25 cellular contexts compared by ENCODE assay signal in the genomic region with DNA sequence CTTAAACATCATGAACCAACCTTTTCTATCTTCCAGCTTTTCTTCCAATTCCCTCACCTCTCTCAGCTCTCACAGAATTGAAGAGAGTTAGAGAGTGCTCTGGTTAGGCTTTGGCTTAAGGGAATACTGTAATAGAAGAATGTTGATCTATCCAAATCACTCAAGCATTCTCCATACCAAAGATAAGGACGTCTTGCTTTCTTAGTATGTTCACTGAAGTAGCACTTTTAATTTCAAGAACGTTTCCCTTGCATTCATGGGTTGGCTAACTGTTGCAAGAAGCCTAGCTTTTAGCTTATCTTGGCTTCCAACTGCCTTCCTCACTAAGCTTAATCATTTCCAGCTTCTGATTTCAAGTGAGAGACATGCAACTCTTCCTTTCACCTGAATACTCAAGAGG.
"Had no signal": no experiment of that assay in that cellular context is flagged by ENCODE, and none has a peak within 500 bp of the region (broad histone marks: within the 10 kb centered on the region; RNA-seq: fewer than 3 reads in every experiment).

No MANE protein-coding gene starts in this region.

- H3K27me3 ChIP-seq: heart left ventricle, stomach, testis, thyroid gland, transverse colon, uterus had no signal

- H3K27ac ChIP-seq: heart left ventricle, pancreas, prostate gland, skin epidermis, stomach, testis, thyroid gland, transverse colon, uterus had no signal

- H3K4me3 ChIP-seq: heart left ventricle, lung, pancreas, prostate gland, skin epidermis, stomach, testis, thyroid gland, transverse colon, uterus had no signal

- H3K27ac Mint-ChIP-seq: naive thymus-derived CD8-positive, alpha-beta T cell; nephron; stimulated activated naive B cell treated with anti-CD40 and anti-IgM and Interleukin-4, amounts not matched to agents 10 μg/mL and 1 μg/mL and 100 μg/mL, for 72 hours had no signal

- H3K36me3 ChIP-seq: heart left ventricle, pancreas, prostate gland, stomach, thyroid gland, transverse colon, uterus had no signal

- H3K9me3 ChIP-seq: pancreas, prostate gland, testis, thyroid gland, transverse colon, uterus had no signal

- H3K4me1 ChIP-seq: heart left ventricle, pancreas, prostate gland, stomach, testis, thyroid gland, transverse colon, uterus had no signal

- H3K4me3 Mint-ChIP-seq: naive thymus-derived CD8-positive, alpha-beta T cell; nephron; neural crest cell; stimulated activated naive B cell treated with anti-CD40 and anti-IgM and Interleukin-4, amounts not matched to agents 10 μg/mL and 1 μg/mL and 100 μg/mL, for 72 hours had no signal

- H3K4me1 Mint-ChIP-seq: naive thymus-derived CD8-positive, alpha-beta T cell; nephron; neural crest cell had no signal

- ATAC-seq: heart left ventricle; naive thymus-derived CD8-positive, alpha-beta T cell; pancreas; right cardiac atrium; sciatic nerve; stimulated activated naive B cell treated with anti-CD40 and anti-IgM and Interleukin-4, amounts not matched to agents 10 μg/mL and 1 μg/mL and 100 μg/mL, for 72 hours; stimulated activated naive CD8-positive, alpha-beta T cell treated with anti-CD3 and anti-CD28 coated beads, Interleukin-15, Interleukin-2, amounts not matched to agents 100 U/mL and 50 U/mL, for 24 hours had no signal

- DNase-seq: heart left ventricle; islet precursor cell; naive thymus-derived CD8-positive, alpha-beta T cell; nucleus accumbens; pancreas; posterior cingulate gyrus; retina; right cardiac atrium; stimulated activated CD4-positive, alpha-beta T cell treated with anti-CD3 and anti-CD28 coated beads, Interleukin-12 subunit alpha, Interleukin-12 subunit beta, amount 100 ng/mL, for 4 hours; stimulated activated CD4-positive, alpha-beta T cell treated with anti-CD3 and anti-CD28 coated beads, Interleukin-15, amount 100 ng/mL, for 24 hours; stimulated activated CD4-positive, alpha-beta T cell treated with anti-CD3 and anti-CD28 coated beads, Interleukin-2, amount 100 ng/mL, for 24 hours; stimulated activated CD4-positive, alpha-beta T cell treated with anti-CD3 and anti-CD28 coated beads, Interleukin-4, amount 100 ng/mL, for 1 hour; stimulated activated naive B cell treated with anti-CD40 and anti-IgM and Interleukin-4, amounts not matched to agents 10 μg/mL and 1 μg/mL and 100 μg/mL, for 72 hours; stimulated activated naive CD8-positive, alpha-beta T cell treated with anti-CD3 and anti-CD28 coated beads, Interleukin-15, Interleukin-2, amounts not matched to agents 100 U/mL and 50 U/mL, for 24 hours; stomach; testis; transverse colon; uterus had no signal
